Comparison of ENCODE assay signal across 11 cellular contexts in genomic region chrX:119417842-119418241, GRCh38. TPM values are rescaled to one million over a fixed set of nuclear protein-coding genes. Genes with fewer than 3 reads are reported as not detected.
DNase-seq lines count a peak whose midpoint lies in the region; ATAC-seq and TF ChIP-seq lines count a peak whose summit lies in the region.
"Had no signal": no experiment of that assay in that cellular context is flagged by ENCODE, and none has a peak within 500 bp of the region (broad histone marks: within the 10 kb centered on the region; RNA-seq: fewer than 3 reads in every experiment).

No MANE protein-coding gene starts in this region.

- DNase-seq in AG10803 (ENCODE audit: low read depth) (no peak), PC-9 (no peak), fibroblast of pulmonary artery (ENCODE audit: low read depth) (peak; percentile 28), spleen (no peak)
- DNase-seq: left lung, NCI-H510A, sigmoid colon had no signal

- no peaks in the 10 kb centered on the region; the same call in 1 of the 2 replicates for H3F3A ChIP-seq in PC-9 (ENCODE audit: insufficient read depth, low read depth)

- no peak overlapping the region for H3K27ac ChIP-seq in PC-9
- no peak overlapping the region for H3K27ac ChIP-seq in spleen
- H3K27ac ChIP-seq: left lung, sigmoid colon had no signal

- H3K4me2 ChIP-seq in PC-9: no peak overlapping the region

- no peak for ATAC-seq in GM18519 (IDR thresholded peaks at IDR 0.05; ENCODE audit: low FRiP score, unreplicated experiment)
- no peak for ATAC-seq in GM21390 (IDR thresholded peaks at IDR 0.05; ENCODE audit: unreplicated experiment)
- ATAC-seq in GM19452 (IDR thresholded peaks at IDR 0.05; ENCODE audit: unreplicated experiment): no peak
- ATAC-seq: left lung had no signal

- intact Hi-C loops in PC-9 (cut with micrococcal nuclease; ENCODE audit: unreplicated experiment) (no loop called here), spleen (cut with DNase I; ENCODE audit: low total_unique reads) (no loop called here)

- POLR2A ChIA-PET in PC-9 (lab: Charles Lee; ENCODE audit: unreplicated experiment): no interaction called here

- CTCF ChIA-PET in PC-9 (lab: Charles Lee): no interaction called here

- no peaks in the 10 kb centered on the region for H3K27me3 ChIP-seq in PC-9 (ENCODE audit: insufficient read depth, low read depth)
- no peaks in the 10 kb centered on the region for H3K27me3 ChIP-seq in spleen (replicated peaks in 1 of 7)
- H3K27me3 ChIP-seq: left lung, sigmoid colon had no signal

- no peaks in the 10 kb centered on the region for H3K9me3 ChIP-seq in PC-9 (ENCODE audit: insufficient read depth, low read depth)
- no peaks in the 10 kb centered on the region for H3K9me3 ChIP-seq in spleen
- H3K9me3 ChIP-seq: left lung, sigmoid colon had no signal

- peak; percentile 22 for TF ChIP-seq CTCF in AG10803 (conservative IDR thresholded peaks at IDR 0.05; ENCODE audit: low read length)
- peak; percentile 23; the same call in 1 of the 2 replicates for TF ChIP-seq CTCF in GM12875 (IDR thresholded peaks at IDR 0.05; ENCODE audit: borderline replicate concordance, insufficient read depth, low read depth, low read length)
- TF ChIP-seq CTCF in PC-9 (conservative IDR thresholded peaks at IDR 0.05): 0 out of 2 replicates have a peak, but pooled peaks have one; percentile 25
- TF ChIP-seq CTCF in fibroblast of pulmonary artery (IDR thresholded peaks at IDR 0.05; ENCODE audit: low read length, missing control alignments): peak; percentile 31
- TF ChIP-seq CTCF in spleen (IDR thresholded peaks at IDR 0.05 in 8 of 11, conservative IDR thresholded peaks at IDR 0.05 in 3 of 11): peak in 3 of 11 experiments; percentile 5 to 30 (median 22)

- H3K36me3 ChIP-seq in PC-9 (ENCODE audit: low read depth) (peaks cover 8% of the 10 kb centered on the region; the same call in 1 of the 2 replicates), spleen (peaks cover 0 to 8% (median 0%) of the 10 kb centered on the region in 6 donors)
- H3K36me3 ChIP-seq: left lung, sigmoid colon had no signal

- no peaks in the 10 kb centered on the region for H3K9me2 ChIP-seq in PC-9 (ENCODE audit: insufficient read depth)

- H2AFZ ChIP-seq in PC-9: no peak overlapping the region

- no peak for TF ChIP-seq POLR2A in spleen (IDR thresholded peaks at IDR 0.05)

- H3K4me1 ChIP-seq in PC-9 (replicated peaks; ENCODE audit: insufficient read depth) (no peaks in the 10 kb centered on the region), spleen (no peaks in the 10 kb centered on the region)
- H3K4me1 ChIP-seq: left lung, sigmoid colon had no signal

- H3K4me3 ChIP-seq in AG10803 (ENCODE audit: low read length): no peak overlapping the region
- no peak overlapping the region for H3K4me3 ChIP-seq in GM12875 (ENCODE audit: low read depth, low read length)
- no peak overlapping the region for H3K4me3 ChIP-seq in PC-9
- no peak overlapping the region for H3K4me3 ChIP-seq in fibroblast of pulmonary artery (replicated peaks; ENCODE audit: low read depth, low read length)
- H3K4me3 ChIP-seq in spleen: no peak overlapping the region
- H3K4me3 ChIP-seq: left lung, sigmoid colon had no signal

- H4K20me1 ChIP-seq in PC-9 (ENCODE audit: insufficient read depth): no peaks in the 10 kb centered on the region

- no peaks in the 10 kb centered on the region for H3K79me2 ChIP-seq in PC-9 (ENCODE audit: low read depth)

- no TSS peak for BruUV-seq in PC-9 (replicated peaks; lab: Mats Ljungman, UMichigan)

- 33 to 67% (median 44%) methylated on average over 1 of the region's 1 CpG for WGBS in spleen, 5 donors

RNA-seq across cellular contexts. Expression of gene SLC25A43, which starts 18.7 kb away (rescaled TPM):
- total RNA-seq in PC-9 (2021) (38.4 and 42.3 TPM in 2 replicates), spleen (10 to 100 TPM in 3 of 7 donors, 1 to 10 TPM in 4; 6.9 to 13.7 (median 9.8) TPM)
- 1 to 10 TPM; 5.5 to 7.5 (median 6.2) TPM for polyA plus RNA-seq in spleen

RNA-seq across cellular contexts. Expression of gene SLC25A5, which starts 50.4 kb away (rescaled TPM):
- total RNA-seq in PC-9 (2021): 714 and 807 TPM in 2 replicates
- 100 to 1,000 TPM; 204 to 256 (median 238) TPM for total RNA-seq in spleen
- polyA plus RNA-seq in spleen: 100 to 1,000 TPM; 146 to 244 (median 226) TPM
